8 cellular contexts compared by ENCODE assay signal in the genomic region with DNA sequence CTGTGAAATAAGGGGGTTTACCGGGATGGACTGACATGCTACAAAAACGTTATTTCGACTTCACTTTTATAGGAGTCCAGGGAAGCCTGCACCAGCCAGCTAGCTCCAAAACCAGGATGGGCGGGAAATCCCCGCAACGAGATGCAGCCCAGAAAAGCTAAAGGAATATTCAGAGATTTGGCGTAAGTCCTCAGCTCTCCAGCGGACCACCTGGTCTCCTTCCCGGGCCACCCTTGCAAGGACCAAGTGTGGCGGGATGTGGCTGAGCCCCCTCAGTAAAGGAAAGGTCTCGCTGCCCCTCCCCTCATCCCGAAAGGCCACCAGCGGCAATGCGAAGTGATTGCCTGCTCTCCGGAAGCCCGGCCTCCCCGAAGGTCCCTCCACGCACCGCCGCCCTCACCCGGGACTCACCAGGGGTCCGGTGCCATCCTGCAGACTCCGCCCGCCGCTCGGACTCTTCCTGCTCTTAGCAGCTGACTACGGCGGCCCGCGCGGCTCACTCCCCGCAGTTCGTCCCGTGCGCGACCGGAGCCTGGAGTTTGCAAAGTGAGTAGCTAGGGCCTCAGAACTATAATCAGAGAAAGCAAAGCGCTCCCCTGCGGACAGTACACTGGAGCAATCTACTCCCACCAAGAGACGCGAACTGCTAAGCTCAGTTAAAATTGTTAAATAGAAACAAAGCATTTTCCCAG. TPM values are rescaled to one million over a fixed set of nuclear protein-coding genes. Genes with fewer than 3 reads are reported as not detected.
DNase-seq lines count a peak whose midpoint lies in the region; ATAC-seq and TF ChIP-seq lines count a peak whose summit lies in the region.

A gene with protein sequence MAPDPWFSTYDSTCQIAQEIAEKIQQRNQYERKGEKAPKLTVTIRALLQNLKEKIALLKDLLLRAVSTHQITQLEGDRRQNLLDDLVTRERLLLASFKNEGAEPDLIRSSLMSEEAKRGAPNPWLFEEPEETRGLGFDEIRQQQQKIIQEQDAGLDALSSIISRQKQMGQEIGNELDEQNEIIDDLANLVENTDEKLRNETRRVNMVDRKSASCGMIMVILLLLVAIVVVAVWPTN (minus strand): TSS at position 440 of the 692 bp plus-strand sequence. CDS start 12 bp downstream, at position 428.

- H2AFZ ChIP-seq in DND-41 (ENCODE audit: low read depth, low read length) (peak within 1 kb of the TSS; percentile 78), SK-N-SH (ENCODE audit: low read depth) (peak within 1 kb of the TSS; percentile 99)

- H3K4me3 ChIP-seq in DND-41 (ENCODE audit: low read depth in 1 of 2, low read length in 2 of 2), result peak within 1 kb of the TSS; percentile 44 to 68
- H3K4me3 ChIP-seq in SK-N-SH (ENCODE audit: low read depth in 2 of 2, low read length in 1 of 2), result peak within 1 kb of the TSS; percentile 89 to 94

- no peaks in the 10 kb centered on the region for H3K27me3 Mint-ChIP-seq in activated naive CD4-positive, alpha-beta T cell treated with anti-CD3 and anti-CD28 coated beads for 36 hours (ENCODE audit: low read depth)

- H3K4me1 Mint-ChIP-seq in activated naive CD4-positive, alpha-beta T cell treated with anti-CD3 and anti-CD28 coated beads for 36 hours (ENCODE audit: low read depth), result peaks cover 22% of the 10 kb centered on the region

- CTCF ChIA-PET in SK-N-SH (lab: Yijun Ruan, JAX), result interaction anchor here (0.6 to 2.0 kb wide), 4 partner anchors 11 to 153 kb away, joined by 3 to 10 read pairs (median 4); no protein-coding TSS in a partner anchor
- CTCF ChIA-PET in activated naive CD4-positive, alpha-beta T cell treated with anti-CD3 and anti-CD28 coated beads for 36 hours (lab: Charles Lee), result interaction anchor here (0.5 to 2.2 kb wide), 5 partner anchors 9 to 326 kb away, joined by 3 to 11 read pairs (median 4); no protein-coding TSS in a partner anchor

- TF ChIP-seq RAD21 in SK-N-SH (IDR thresholded peaks at IDR 0.05; ENCODE audit: low read length), result no peak

- peaks cover 15% of the 10 kb centered on the region for H3F3A ChIP-seq in SK-N-SH (replicated peaks; ENCODE audit: insufficient read depth)

- H3K4me2 ChIP-seq in DND-41 (ENCODE audit: insufficient read depth, low read length), result peak within 1 kb of the TSS; percentile 77
- peak within 1 kb of the TSS; percentile 77 for H3K4me2 ChIP-seq in SK-N-SH

- no peaks in the 10 kb centered on the region for H3K9me3 Mint-ChIP-seq in activated naive CD4-positive, alpha-beta T cell treated with anti-CD3 and anti-CD28 coated beads for 36 hours

- H3K27me3 ChIP-seq in DND-41 (ENCODE audit: insufficient read depth, low read length, poor library complexity) (no peaks in the 10 kb centered on the region), SK-N-SH (ENCODE audit: insufficient read depth) (no peaks in the 10 kb centered on the region)

- intact Hi-C loops in activated naive CD4-positive, alpha-beta T cell treated with anti-CD3 and anti-CD28 coated beads for 36 hours (cut with micrococcal nuclease), result loop anchor here (2.0 kb wide), 1 partner anchor 69 kb away; a partner anchor contains a TSS

- POLR2A ChIA-PET in SK-N-SH (lab: Yijun Ruan, JAX), result interaction anchor here (1.0 kb wide), 1 partner anchor 20 kb away, joined by 3 read pairs; no protein-coding TSS in a partner anchor

- H3K79me2 ChIP-seq in DND-41 (ENCODE audit: insufficient read depth, low read length) (no peaks in the 10 kb centered on the region), SK-N-SH (ENCODE audit: insufficient read depth) (peaks cover 13% of the 10 kb centered on the region)

- H3K27ac ChIP-seq in DND-41 (ENCODE audit: low read length) (peak within 1 kb of the TSS; percentile 15), KOPT-K1 (ENCODE audit: low read depth, low read length, poor library complexity, severe bottlenecking) (peak within 1 kb of the TSS; percentile 56), SK-N-SH (ENCODE audit: low read depth in 2 of 2, low read length in 1 of 2) (peak within 1 kb of the TSS; percentile 38 to 61; a peak in 3 of 4 replicates)

- DNase-seq in DND-41 (peak; percentile 81), SK-N-SH (peak; percentile 86), germinal center (ENCODE audit: low spot score) (peak; percentile 72), nucleus accumbens (lab: John Stamatoyannopoulos, UW) (peak in 55 of 56 donors; percentile 37 to 92 (median 76)), superior temporal gyrus (ENCODE audit: extremely low spot score) (peak; percentile 81)
- peak; percentile 87 for DNase-seq in activated naive CD4-positive, alpha-beta T cell treated with anti-CD3 and anti-CD28 coated beads for 36 hours

- peak within 1 kb of the TSS; percentile 84 for H3K4me3 Mint-ChIP-seq in activated naive CD4-positive, alpha-beta T cell treated with anti-CD3 and anti-CD28 coated beads for 36 hours

- H3K36me3 ChIP-seq in DND-41 (ENCODE audit: insufficient read depth, low read length) (0 out of 2 replicates have a peak, but pooled peaks cover 2% of the 10 kb centered on the region), KOPT-K1 (ENCODE audit: insufficient read depth, low read length) (no peaks in the 10 kb centered on the region), SK-N-SH (replicated peaks in 1 of 2; ENCODE audit: control insufficient read depth in 1 of 2, insufficient read depth in 2 of 2, low read length in 1 of 2) (no peaks in the 10 kb centered on the region)

- no peaks in the 10 kb centered on the region for H3K9me3 ChIP-seq in DND-41 (ENCODE audit: insufficient read depth, low read length, severe bottlenecking)
- no peaks in the 10 kb centered on the region for H3K9me3 ChIP-seq in KOPT-K1 (ENCODE audit: insufficient read depth, low read length, poor library complexity, severe bottlenecking)
- H3K9me3 ChIP-seq in SK-N-SH, result no peaks in the 10 kb centered on the region

- peak within 1 kb of the TSS; percentile 59 for H3K27ac Mint-ChIP-seq in activated naive CD4-positive, alpha-beta T cell treated with anti-CD3 and anti-CD28 coated beads for 36 hours

- peak within 1 kb of the TSS; percentile 57 for H3K9ac ChIP-seq in DND-41 (ENCODE audit: low read depth, low read length)
- peak within 1 kb of the TSS; percentile 75 for H3K9ac ChIP-seq in SK-N-SH

- no peak for TF ChIP-seq CTCF in DND-41 (IDR thresholded peaks at IDR 0.05; ENCODE audit: borderline replicate concordance, extremely low read depth, low read length, poor library complexity, severe bottlenecking)
- TF ChIP-seq CTCF in SK-N-SH (IDR thresholded peaks at IDR 0.05), result no peak

- ATAC-seq in DND-41 (ENCODE audit: insufficient read depth, low read depth), result peak; percentile 88
- ATAC-seq in GM21619 (IDR thresholded peaks at IDR 0.05; ENCODE audit: unreplicated experiment), result peak; percentile 75

- H3K36me3 Mint-ChIP-seq in activated naive CD4-positive, alpha-beta T cell treated with anti-CD3 and anti-CD28 coated beads for 36 hours (ENCODE audit: low read depth), result no peaks in the 10 kb centered on the region

- WGBS in SK-N-SH (ENCODE audit: low lambda C conversion rate), result 1% methylated on average over 33 of the region's 41 CpGs

- H3K4me1 ChIP-seq in DND-41 (ENCODE audit: insufficient read depth, low read length) (peaks cover 25% of the 10 kb centered on the region), SK-N-SH (ENCODE audit: control insufficient read depth in 1 of 2, insufficient read depth in 2 of 2, low read depth in 1 of 2, low read length in 1 of 2) (peaks cover 0 to 10% of the 10 kb centered on the region in 2 experiments; a peak in 2 of 4 replicates)

- H4K20me1 ChIP-seq in DND-41 (ENCODE audit: insufficient read depth, low read length) (0 out of 2 replicates have a peak, but pooled peaks cover 3% of the 10 kb centered on the region), SK-N-SH (ENCODE audit: insufficient read depth) (no peaks in the 10 kb centered on the region)

- no peaks in the 10 kb centered on the region for H3K9me2 ChIP-seq in SK-N-SH

- no peak; a peak in 1 of 4 replicates for TF ChIP-seq EP300 in SK-N-SH (IDR thresholded peaks at IDR 0.05; ENCODE audit: borderline replicate concordance in 1 of 2, low read depth in 1 of 2, low read length in 1 of 2)

TF ChIP-seq in SK-N-SH, 30 proteins besides CTCF, POLR2A, EP300 and RAD21 (continues in another document):
- TF ChIP-seq, protein P1, sequence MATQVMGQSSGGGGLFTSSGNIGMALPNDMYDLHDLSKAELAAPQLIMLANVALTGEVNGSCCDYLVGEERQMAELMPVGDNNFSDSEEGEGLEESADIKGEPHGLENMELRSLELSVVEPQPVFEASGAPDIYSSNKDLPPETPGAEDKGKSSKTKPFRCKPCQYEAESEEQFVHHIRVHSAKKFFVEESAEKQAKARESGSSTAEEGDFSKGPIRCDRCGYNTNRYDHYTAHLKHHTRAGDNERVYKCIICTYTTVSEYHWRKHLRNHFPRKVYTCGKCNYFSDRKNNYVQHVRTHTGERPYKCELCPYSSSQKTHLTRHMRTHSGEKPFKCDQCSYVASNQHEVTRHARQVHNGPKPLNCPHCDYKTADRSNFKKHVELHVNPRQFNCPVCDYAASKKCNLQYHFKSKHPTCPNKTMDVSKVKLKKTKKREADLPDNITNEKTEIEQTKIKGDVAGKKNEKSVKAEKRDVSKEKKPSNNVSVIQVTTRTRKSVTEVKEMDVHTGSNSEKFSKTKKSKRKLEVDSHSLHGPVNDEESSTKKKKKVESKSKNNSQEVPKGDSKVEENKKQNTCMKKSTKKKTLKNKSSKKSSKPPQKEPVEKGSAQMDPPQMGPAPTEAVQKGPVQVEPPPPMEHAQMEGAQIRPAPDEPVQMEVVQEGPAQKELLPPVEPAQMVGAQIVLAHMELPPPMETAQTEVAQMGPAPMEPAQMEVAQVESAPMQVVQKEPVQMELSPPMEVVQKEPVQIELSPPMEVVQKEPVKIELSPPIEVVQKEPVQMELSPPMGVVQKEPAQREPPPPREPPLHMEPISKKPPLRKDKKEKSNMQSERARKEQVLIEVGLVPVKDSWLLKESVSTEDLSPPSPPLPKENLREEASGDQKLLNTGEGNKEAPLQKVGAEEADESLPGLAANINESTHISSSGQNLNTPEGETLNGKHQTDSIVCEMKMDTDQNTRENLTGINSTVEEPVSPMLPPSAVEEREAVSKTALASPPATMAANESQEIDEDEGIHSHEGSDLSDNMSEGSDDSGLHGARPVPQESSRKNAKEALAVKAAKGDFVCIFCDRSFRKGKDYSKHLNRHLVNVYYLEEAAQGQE (IDR thresholded peaks at IDR 0.05; ENCODE audit: low read depth, low read length), result 0 out of 2 replicates have a peak, but pooled peaks have one; percentile 22
- TF ChIP-seq JUND (IDR thresholded peaks at IDR 0.05) (no peak), RXRA (IDR thresholded peaks at IDR 0.05; ENCODE audit: borderline replicate concordance, low read depth) (no peak), ELF1 (IDR thresholded peaks at IDR 0.05) (peak; percentile 98), MXI1 (IDR thresholded peaks at IDR 0.05; ENCODE audit: low read depth, low read length) (peak; percentile 45; the same call in 1 of the 2 replicates), GATA2 (CRISPR knock-in tag; IDR thresholded peaks at IDR 0.05) (no peak), FOSL2 (IDR thresholded peaks at IDR 0.05; ENCODE audit: borderline replicate concordance, low read depth) (no peak)

RNA-seq across cellular contexts. Expression of the gene that starts here (rescaled TPM):
- polyA plus RNA-seq in SK-N-SH (2012; rRNA removed), result 51.3 and 53.3 TPM in 2 replicates
- polyA plus RNA-seq in SK-N-SH (2012; cell fraction: cytosol; rRNA removed), result 74.3 and 99.6 TPM in 2 replicates
- polyA plus RNA-seq in SK-N-SH (2012; cell fraction: nucleus; rRNA removed), result 13.0 and 22.9 TPM in 2 replicates
- total RNA-seq in activated naive CD4-positive, alpha-beta T cell treated with anti-CD3 and anti-CD28 coated beads for 36 hours, result 10 to 100 TPM; 60.6 to 68.0 TPM

Comparison
In these comparisons a context has a peak if more than half of its experiments do, and no peak if none do; other contexts are left out.
1. Peak in every context shown above with its lines: DNase-seq, ATAC-seq, H3K4me3 ChIP-seq and H3K27ac ChIP-seq.